15 cellular contexts compared by ENCODE assay signal in genomic region chr17:17669851-17670232, GRCh38. TPM values are rescaled to one million over a fixed set of nuclear protein-coding genes. Genes with fewer than 3 reads are reported as not detected.
DNase-seq lines count a peak whose midpoint lies in the region; ATAC-seq and TF ChIP-seq lines count a peak whose summit lies in the region.
"Had no signal": no experiment of that assay in that cellular context is flagged by ENCODE, and none has a peak within 500 bp of the region (broad histone marks: within the 10 kb centered on the region; RNA-seq: fewer than 3 reads in every experiment).

No MANE protein-coding gene starts in this region.

- no peaks in the 10 kb centered on the region for H3K36me3 Mint-ChIP-seq in mesothelial cell of epicardium
- H3K36me3 Mint-ChIP-seq in activated T-helper 17 cell treated with anti-CD3 and anti-CD28 coated beads, Interleukin-2, amount 50 U/mL, for 72 hours (ENCODE audit: low read depth), result no peaks in the 10 kb centered on the region

- H3K4me1 Mint-ChIP-seq in mesothelial cell of epicardium, result peaks cover 27% of the 10 kb centered on the region
- peaks cover 4% of the 10 kb centered on the region for H3K4me1 Mint-ChIP-seq in activated T-helper 17 cell treated with anti-CD3 and anti-CD28 coated beads, Interleukin-2, amount 50 U/mL, for 72 hours

- ATAC-seq in left cardiac atrium (no peak), Right ventricle myocardium inferior (no peak), GM21367 (IDR thresholded peaks at IDR 0.05; ENCODE audit: unreplicated experiment) (no peak), HG02588 (IDR thresholded peaks at IDR 0.05; ENCODE audit: unreplicated experiment) (no peak)
- no peak for ATAC-seq in activated T-helper 17 cell treated with anti-CD3 and anti-CD28 coated beads, Interleukin-2, amount 50 U/mL, for 72 hours (replicated peaks)
- ATAC-seq: K562 had no signal

- intact Hi-C loops in left cardiac atrium (cut with DNase I) (no loop called here), Right ventricle myocardium inferior (cut with DNase I) (loop anchor here (5.0 kb wide), 1 partner anchor 367 kb away; the partner anchor contains the start of genes ATPAF2 and GID4)

- peak; percentile 6 for DNase-seq in left cardiac atrium
- no peak for DNase-seq in Right ventricle myocardium inferior (ENCODE audit: missing footprints)
- DNase-seq in NCI-H524 treated with DMSO at 0.1 percent for 48 hours (lab: John Stamatoyannopoulos, UW), result peak; percentile 70
- no peak for DNase-seq in mesothelial cell of epicardium (ENCODE audit: low spot score in 2 of 2, unreplicated experiment in 2 of 2)
- DNase-seq in activated CD4-positive, alpha-beta T cell treated with anti-CD3 and anti-CD28 coated beads for 1 hour, result no peak
- DNase-seq: DMS53, H9, NCI-H1048, NCI-H2029, NCI-H446 treated with DMSO at 0.1 percent for 48 hours, RPMI8226 had no signal

- peak overlapping the region; percentile 44 for H3K27ac Mint-ChIP-seq in mesothelial cell of epicardium
- H3K27ac Mint-ChIP-seq in activated T-helper 17 cell treated with anti-CD3 and anti-CD28 coated beads, Interleukin-2, amount 50 U/mL, for 72 hours, result no peak overlapping the region
- H3K27ac Mint-ChIP-seq: H9 had no signal

- no peak for TF ChIP-seq CTCF in mesothelial cell of epicardium (IDR thresholded peaks at IDR 0.05; ENCODE audit: unreplicated experiment)

- H3K27me3 Mint-ChIP-seq in mesothelial cell of epicardium (ENCODE audit: low read depth), result peaks cover 1% of the 10 kb centered on the region
- no peaks in the 10 kb centered on the region for H3K27me3 Mint-ChIP-seq in activated T-helper 17 cell treated with anti-CD3 and anti-CD28 coated beads, Interleukin-2, amount 50 U/mL, for 72 hours

- no peak overlapping the region for H3K4me3 Mint-ChIP-seq in mesothelial cell of epicardium
- no peak overlapping the region for H3K4me3 Mint-ChIP-seq in activated T-helper 17 cell treated with anti-CD3 and anti-CD28 coated beads, Interleukin-2, amount 50 U/mL, for 72 hours
- H3K4me3 Mint-ChIP-seq: H9 had no signal

- no peaks in the 10 kb centered on the region for H3K9me3 Mint-ChIP-seq in mesothelial cell of epicardium
- H3K9me3 Mint-ChIP-seq in activated T-helper 17 cell treated with anti-CD3 and anti-CD28 coated beads, Interleukin-2, amount 50 U/mL, for 72 hours, result no peaks in the 10 kb centered on the region
- H3K9me3 Mint-ChIP-seq: H9 had no signal

RNA-seq across cellular contexts. Expression of gene RAI1, which starts 11.4 kb away (rescaled TPM):
- total RNA-seq in left cardiac atrium (10 to 100 TPM; 22.4 to 32.3 TPM), Right ventricle myocardium inferior (31.9 TPM), mesothelial cell of epicardium (127 to 137 TPM (median 129 TPM) in 3 replicates)
- total RNA-seq in activated T-helper 17 cell treated with anti-CD3 and anti-CD28 coated beads, Interleukin-2, amount 50 U/mL, for 72 hours, result 10 to 100 TPM in 1 of 2 donors, 1 to 10 TPM in 1; 7.0 to 16.0 TPM

Comparison
In these comparisons a context has a peak if more than half of its experiments do, and no peak if none do; other contexts are left out.
1. DNase-seq: peak in left cardiac atrium (single experiment) and NCI-H524 treated with DMSO at 0.1 percent for 48 hours (single experiment); none in Right ventricle myocardium inferior (single experiment), mesothelial cell of epicardium (0 of 2) and activated CD4-positive, alpha-beta T cell treated with anti-CD3 and anti-CD28 coated beads for 1 hour (single experiment).